In genomic region chr4:10018818-10019438, GRCh38 we compare ENCODE assay signal across 8 cellular contexts.
DNase-seq lines count a peak whose midpoint lies in the region; ATAC-seq, FAIRE-seq and TF ChIP-seq lines count a peak whose summit lies in the region.

No MANE protein-coding gene starts in this region.

- DNase-seq in GM12865 (ENCODE audit: low read depth) = peak; percentile 92
- peak; percentile 84 for DNase-seq in NCI-H1105 treated with DMSO at 0.1 percent for 48 hours (lab: John Stamatoyannopoulos, UW)
- DNase-seq in T-helper 9 cell = peak; percentile 88
- DNase-seq in astrocyte of the hippocampus (ENCODE audit: low read depth, low spot score) = peak; percentile 98
- DNase-seq in hippocampal formation (lab: John Stamatoyannopoulos, UW) = peak; percentile 84 to 86
- DNase-seq in retina = peak; percentile 92
- DNase-seq in urothelium cell line (ENCODE audit: low spot score) = no peak

- no peak for FAIRE-seq in urothelium cell line (lab: Jason Lieb, UNC)

- H3K4me3 ChIP-seq in GM12865 (ENCODE audit: low read depth, low read length) = peak overlapping the region; percentile 41

- peak; percentile 98 for ATAC-seq in HG02610 (IDR thresholded peaks at IDR 0.05; ENCODE audit: unreplicated experiment)

- TF ChIP-seq CTCF in GM12865 (IDR thresholded peaks at IDR 0.05; ENCODE audit: insufficient read depth, low read depth, low read length, missing control alignments) = peak; percentile 98
